ENCODE assay signal across 8 cellular contexts in genomic region chr9:36148652-36149051, GRCh38. TPM values are rescaled to one million over a fixed set of nuclear protein-coding genes. Genes with fewer than 3 reads are reported as not detected.
DNase-seq lines count a peak whose midpoint lies in the region; ATAC-seq lines count a peak whose summit lies in the region.

No MANE protein-coding gene starts in this region.

- peak overlapping the region; percentile 84 for H4K91ac ChIP-seq in mesenchymal stem cell (ENCODE audit: low read length)

- ATAC-seq in GM18502 (IDR thresholded peaks at IDR 0.05; ENCODE audit: poor library complexity, unreplicated experiment) = peak; percentile 58
- no peak for ATAC-seq in HG02623 (IDR thresholded peaks at IDR 0.05; ENCODE audit: unreplicated experiment)

- peak overlapping the region in 1 of 2 experiments; percentile 20 for H3K4me3 ChIP-seq in mesenchymal stem cell (ENCODE audit: insufficient read depth in 1 of 2, low read depth in 1 of 2, low read length in 2 of 2)

- peak overlapping the region; percentile 71 to 89 for H2BK12ac ChIP-seq in mesenchymal stem cell (ENCODE audit: low read length in 2 of 2)

- H3K18ac ChIP-seq in mesenchymal stem cell (ENCODE audit: low read depth in 1 of 2, low read length in 2 of 2) = peak overlapping the region; percentile 70 to 79

- H3K9me3 ChIP-seq in mesenchymal stem cell (ENCODE audit: control insufficient read depth, low read length) = peaks cover 6% of the 10 kb centered on the region

- DNase-seq in HT-29 (ENCODE audit: low spot score) (peak; percentile 69), mesenchymal stem cell (peak; percentile 99), NCI-H1694 treated with DMSO at 0.1 percent for 48 hours (lab: John Stamatoyannopoulos, UW) (no peak)
- peak; percentile 71 for DNase-seq in activated CD4-positive, alpha-beta T cell treated with anti-CD3 and anti-CD28 coated beads, Interleukin-2, amount 50 U/mL, for 1 hour
- DNase-seq in stimulated activated CD8-positive, alpha-beta memory T cell treated with anti-CD3 and anti-CD28 coated beads, Interleukin-4, amount 100 ng/mL, for 4 hours (ENCODE audit: low read depth in 2 of 2, low spot score in 1 of 2) = peak; percentile 54 to 61

- H3K14ac ChIP-seq in mesenchymal stem cell (ENCODE audit: low read length in 2 of 2) = no peak overlapping the region

- H3K27me3 ChIP-seq in mesenchymal stem cell (ENCODE audit: control insufficient read depth in 1 of 2, insufficient read depth in 1 of 2, low read length in 2 of 2) = no peaks in the 10 kb centered on the region

- 15% methylated on average over 6 of the region's 8 CpGs for WGBS in mesenchymal stem cell

- peak overlapping the region; percentile 95 for H3K27ac ChIP-seq in cingulate gyrus (ENCODE audit: low read depth, low read length)
- peak overlapping the region; percentile 97 for H3K27ac ChIP-seq in mesenchymal stem cell (ENCODE audit: low read length, poor library complexity, severe bottlenecking)

- peaks cover 20 to 36% of the 10 kb centered on the region in 2 experiments for H3K36me3 ChIP-seq in mesenchymal stem cell (ENCODE audit: control insufficient read depth in 1 of 2, insufficient read depth in 2 of 2, low read depth in 1 of 2, low read length in 2 of 2)

- peak overlapping the region; percentile 37 for H3K9ac ChIP-seq in mesenchymal stem cell (ENCODE audit: low read length)

- H2BK5ac ChIP-seq in mesenchymal stem cell (ENCODE audit: low read depth, low read length, poor library complexity, severe bottlenecking) = no peak overlapping the region

- no peak overlapping the region for H2BK120ac ChIP-seq in mesenchymal stem cell (ENCODE audit: low read depth, low read length)

- H3K4me2 ChIP-seq in mesenchymal stem cell (ENCODE audit: low read length, poor library complexity, severe bottlenecking) = peak overlapping the region; percentile 57

- H2AK5ac ChIP-seq in mesenchymal stem cell (ENCODE audit: low read length, severe bottlenecking) = peak overlapping the region; percentile 72

- H2BK15ac ChIP-seq in mesenchymal stem cell (ENCODE audit: low read depth, poor library complexity, severe bottlenecking) = peak overlapping the region; percentile 80

- H2AFZ ChIP-seq in mesenchymal stem cell (ENCODE audit: low read depth, low read length) = no peak overlapping the region

- H3K79me1 ChIP-seq in mesenchymal stem cell (replicated peaks; ENCODE audit: low read length, poor library complexity, severe bottlenecking) = peaks cover 9% of the 10 kb centered on the region

- H3K4me1 ChIP-seq in mesenchymal stem cell (ENCODE audit: control insufficient read depth, insufficient read depth, low read depth, low read length) = peaks cover 31% of the 10 kb centered on the region

- no peak overlapping the region for H4K8ac ChIP-seq in mesenchymal stem cell (ENCODE audit: low read length)

- H3K23ac ChIP-seq in mesenchymal stem cell (ENCODE audit: low read length in 2 of 2) = no peak overlapping the region

- peak overlapping the region in 1 of 2 experiments; percentile 51 for H3K4ac ChIP-seq in mesenchymal stem cell (ENCODE audit: low read depth in 1 of 2, low read length in 2 of 2)

RNA-seq across cellular contexts. Expression of gene GLIPR2, which starts 12.1 kb away (rescaled TPM):
- 0.10 and 0.28 TPM in 2 replicates for total RNA-seq in HT-29 (2014; rRNA removed; shearing (Covaris generic))
- polyA plus RNA-seq in mesenchymal stem cell (2013, experiment 1 of 2) = 36.0 TPM
- polyA plus RNA-seq in mesenchymal stem cell (2013, experiment 2 of 2) = 35.7 TPM

RNA-seq across cellular contexts. Expression of gene CCIN, which starts 20.5 kb away (rescaled TPM):
- total RNA-seq in HT-29 (2014; rRNA removed; shearing (Covaris generic)) = not detected in 2 replicates
- polyA plus RNA-seq in mesenchymal stem cell (2013, experiment 1 of 2) = 0.01 TPM
- polyA plus RNA-seq in mesenchymal stem cell (2013, experiment 2 of 2) = 0.04 TPM

RNA-seq across cellular contexts. Expression of gene CLTA, which starts 42.1 kb away (rescaled TPM):
- 273 and 289 TPM in 2 replicates for total RNA-seq in HT-29 (2014; rRNA removed; shearing (Covaris generic))
- 420 TPM for polyA plus RNA-seq in mesenchymal stem cell (2013, experiment 1 of 2)
- 415 TPM for polyA plus RNA-seq in mesenchymal stem cell (2013, experiment 2 of 2)
